ENCODE assay signal across 25 cellular contexts in genomic region chr15:48603922-48604321, GRCh38. TPM values are rescaled to one million over a fixed set of nuclear protein-coding genes. Genes with fewer than 3 reads are reported as not detected.
DNase-seq lines count a peak whose midpoint lies in the region; ATAC-seq and TF ChIP-seq lines count a peak whose summit lies in the region.
"Had no signal": no experiment of that assay in that cellular context is flagged by ENCODE, and none has a peak within 500 bp of the region (broad histone marks: within the 10 kb centered on the region; RNA-seq: fewer than 3 reads in every experiment).

No MANE protein-coding gene starts in this region.

- H4K20me1 ChIP-seq in MM.1S (ENCODE audit: insufficient read depth, low read length) (no peaks in the 10 kb centered on the region), smooth muscle cell (ENCODE audit: low read depth) (no peaks in the 10 kb centered on the region)

- H3K27me3 ChIP-seq in MM.1S (replicated peaks; ENCODE audit: insufficient read depth, low read length): no peaks in the 10 kb centered on the region
- no peaks in the 10 kb centered on the region for H3K27me3 ChIP-seq in adipocyte (replicated peaks; ENCODE audit: control insufficient read depth, insufficient read depth, low read length)
- H3K27me3 ChIP-seq in smooth muscle cell (ENCODE audit: low read depth): no peaks in the 10 kb centered on the region
- H3K27me3 ChIP-seq: colonic mucosa had no signal

- no peaks in the 10 kb centered on the region for H3F3A ChIP-seq in MM.1S (ENCODE audit: insufficient read depth, low read length)
- H3F3A ChIP-seq in smooth muscle cell (ENCODE audit: low read depth): peaks cover 26% of the 10 kb centered on the region

- H3K4me2 ChIP-seq in MM.1S (ENCODE audit: low read depth, low read length): peak overlapping the region; percentile 39
- peak overlapping the region; percentile 77 for H3K4me2 ChIP-seq in smooth muscle cell

- H3K79me2 ChIP-seq in MM.1S (ENCODE audit: low read length) (no peaks in the 10 kb centered on the region), smooth muscle cell (ENCODE audit: low read depth) (peaks cover 26% of the 10 kb centered on the region)
- H3K79me2 ChIP-seq: parathyroid adenoma had no signal

- H3K27me3 Mint-ChIP-seq in naive thymus-derived CD8-positive, alpha-beta T cell: peaks cover 0 to 12% (median 0%) of the 10 kb centered on the region in 5 donors
- H3K27me3 Mint-ChIP-seq: stimulated activated memory B cell treated with anti-CD40 and anti-IgM and Interleukin-4, amounts not matched to agents 10 μg/mL and 1 μg/mL and 100 μg/mL, for 72 hours had no signal

- H2AFZ ChIP-seq in MM.1S (ENCODE audit: low read length) (no peak overlapping the region), smooth muscle cell (ENCODE audit: low read depth) (no peak overlapping the region)
- H2AFZ ChIP-seq: parathyroid adenoma had no signal

- no peaks in the 10 kb centered on the region for H3K4me1 Mint-ChIP-seq in naive thymus-derived CD8-positive, alpha-beta T cell
- H3K4me1 Mint-ChIP-seq: CD14-positive monocyte; stimulated activated memory B cell treated with anti-CD40 and anti-IgM and Interleukin-4, amounts not matched to agents 10 μg/mL and 1 μg/mL and 100 μg/mL, for 72 hours had no signal

- H3K9me3 ChIP-seq in MM.1S (replicated peaks; ENCODE audit: insufficient read depth, low read length) (no peaks in the 10 kb centered on the region), adipocyte (ENCODE audit: control insufficient read depth, low read length) (no peaks in the 10 kb centered on the region), smooth muscle cell (replicated peaks; ENCODE audit: low read depth) (no peaks in the 10 kb centered on the region)
- H3K9me3 ChIP-seq: colonic mucosa, esophagus squamous epithelium had no signal

- peaks cover 0 to 4% (median 0%) of the 10 kb centered on the region in 9 donors for H3K9me3 Mint-ChIP-seq in naive thymus-derived CD8-positive, alpha-beta T cell
- H3K9me3 Mint-ChIP-seq: activated naive CD4-positive, alpha-beta T cell treated with anti-CD3 and anti-CD28 coated beads for 36 hours; activated T-helper 1 cell treated with anti-CD3 and anti-CD28 coated beads, Interleukin-12 subunit alpha, Interleukin-12 subunit beta, Interleukin-2, Interleukin-4 antibody, amounts not matched to agents 30 ng/mL and 10 ng/mL and 1 ng/mL, durations not matched to agents 14 hours and 24 hours and 36 hours had no signal

- no peak for DNase-seq in MM.1S
- DNase-seq in adipocyte (ENCODE audit: low read depth): peak; percentile 39
- peak; percentile 38 for DNase-seq in fibroblast of pulmonary artery (ENCODE audit: low read depth)
- DNase-seq in smooth muscle cell (lab: John Stamatoyannopoulos, UW; ENCODE audit: unreplicated experiment): no peak
- DNase-seq in naive thymus-derived CD8-positive, alpha-beta T cell: no peak
- DNase-seq: activated CD4-positive, alpha-beta T cell treated with anti-CD3 and anti-CD28 coated beads, Interleukin-2, amount 50 U/mL, for 4 hours; activated CD8-positive, alpha-beta memory T cell treated with anti-CD3 and anti-CD28 coated beads, Interleukin-2, amount 50 U/mL, for 4 hours; activated naive CD4-positive, alpha-beta T cell treated with anti-CD3 and anti-CD28 coated beads for 36 hours; Calu3; colonic mucosa; DND-41; esophagus squamous epithelium; NCI-H510A treated with DMSO at 0.1 percent for 48 hours; PC-3; SHP77 treated with DMSO at 0.1 percent for 48 hours; stimulated activated CD4-positive, alpha-beta T cell treated with anti-CD3 and anti-CD28 coated beads, Interleukin-12 subunit alpha, Interleukin-12 subunit beta, amount 100 ng/mL, for 4 hours; stimulated activated CD4-positive, alpha-beta T cell treated with anti-CD3 and anti-CD28 coated beads, Interleukin-4, amount 100 ng/mL, for 4 hours; T1000 had no signal

- H3K27ac Mint-ChIP-seq in naive thymus-derived CD8-positive, alpha-beta T cell: no peak overlapping the region
- H3K27ac Mint-ChIP-seq: activated naive CD4-positive, alpha-beta T cell treated with anti-CD3 and anti-CD28 coated beads for 36 hours; activated T-helper 1 cell treated with anti-CD3 and anti-CD28 coated beads, Interleukin-12 subunit alpha, Interleukin-12 subunit beta, Interleukin-2, Interleukin-4 antibody, amounts not matched to agents 30 ng/mL and 10 ng/mL and 1 ng/mL, durations not matched to agents 14 hours and 24 hours and 36 hours; CD14-positive monocyte; stimulated activated memory B cell treated with anti-CD40 and anti-IgM and Interleukin-4, amounts not matched to agents 10 μg/mL and 1 μg/mL and 100 μg/mL, for 72 hours; WTC11 had no signal

- H3K27ac ChIP-seq in MM.1S (ENCODE audit: low read length) (peak overlapping the region; percentile 32; the same call in 1 of the 2 replicates), smooth muscle cell (ENCODE audit: low read depth) (peak overlapping the region; percentile 96)
- H3K27ac ChIP-seq: colonic mucosa, parathyroid adenoma had no signal

- H3K36me3 ChIP-seq in MM.1S (replicated peaks; ENCODE audit: insufficient read depth, low read length) (no peaks in the 10 kb centered on the region), adipocyte (ENCODE audit: control insufficient read depth, insufficient read depth, low read length, severe bottlenecking) (peaks cover 66% of the 10 kb centered on the region), smooth muscle cell (ENCODE audit: low read depth) (peaks cover 27% of the 10 kb centered on the region)
- H3K36me3 ChIP-seq: colonic mucosa had no signal

- WGBS in smooth muscle cell (ENCODE audit: low lambda C conversion rate): 61% methylated on average over 3 of the region's 3 CpGs

- POLR2A ChIA-PET in naive thymus-derived CD8-positive, alpha-beta T cell (lab: Charles Lee): no interaction called here

- no peak for ATAC-seq in naive thymus-derived CD8-positive, alpha-beta T cell
- no peak for ATAC-seq in activated CD4-positive, CD25-positive, alpha-beta regulatory T cell treated with anti-CD3 and anti-CD28 coated beads, Interleukin-2, amount 50 U/mL, for 24 hours
- no peak for ATAC-seq in HG02973 (IDR thresholded peaks at IDR 0.05; ENCODE audit: unreplicated experiment)
- ATAC-seq: stimulated activated memory B cell treated with anti-CD40 and anti-IgM and Interleukin-4, amounts not matched to agents 10 μg/mL and 1 μg/mL and 100 μg/mL, for 72 hours had no signal

- H3K4me1 ChIP-seq in MM.1S (ENCODE audit: low read length) (peaks cover 14% of the 10 kb centered on the region; the same call in 1 of the 2 replicates), adipocyte (ENCODE audit: control insufficient read depth, insufficient read depth, low read length) (peaks cover 40% of the 10 kb centered on the region), smooth muscle cell (ENCODE audit: low read depth) (peaks cover 31% of the 10 kb centered on the region)
- H3K4me1 ChIP-seq: colonic mucosa, parathyroid adenoma had no signal

- no peaks in the 10 kb centered on the region for H3K9me2 ChIP-seq in MM.1S (replicated peaks; ENCODE audit: insufficient read depth, low read length)

- no peak overlapping the region for H3K9ac ChIP-seq in MM.1S (ENCODE audit: low read length)
- H3K9ac ChIP-seq in adipocyte (ENCODE audit: low read length): no peak overlapping the region
- H3K9ac ChIP-seq in smooth muscle cell (ENCODE audit: low read depth): peak overlapping the region; percentile 60
- H3K9ac ChIP-seq: parathyroid adenoma had no signal

- H3K4me3 ChIP-seq in MM.1S (ENCODE audit: low read length) (no peak overlapping the region), adipocyte (ENCODE audit: low read length) (no peak overlapping the region), fibroblast of pulmonary artery (replicated peaks; ENCODE audit: low read depth, low read length) (no peak overlapping the region), smooth muscle cell (no peak overlapping the region)
- H3K4me3 ChIP-seq: colonic mucosa, esophagus squamous epithelium had no signal

- H3K36me3 Mint-ChIP-seq in naive thymus-derived CD8-positive, alpha-beta T cell: no peaks in the 10 kb centered on the region
- H3K36me3 Mint-ChIP-seq: CD14-positive monocyte; stimulated activated memory B cell treated with anti-CD40 and anti-IgM and Interleukin-4, amounts not matched to agents 10 μg/mL and 1 μg/mL and 100 μg/mL, for 72 hours; WTC11 had no signal

- no peak for TF ChIP-seq CTCF in MM.1S (IDR thresholded peaks at IDR 0.05; ENCODE audit: low read length)
- TF ChIP-seq CTCF in fibroblast of pulmonary artery (IDR thresholded peaks at IDR 0.05; ENCODE audit: low read length, missing control alignments): no peak
- no peak for TF ChIP-seq CTCF in smooth muscle cell (IDR thresholded peaks at IDR 0.05; ENCODE audit: borderline replicate concordance, insufficient read depth, poor library complexity, severe bottlenecking)

- H3K4me3 Mint-ChIP-seq in naive thymus-derived CD8-positive, alpha-beta T cell: no peak overlapping the region
- H3K4me3 Mint-ChIP-seq: activated naive CD4-positive, alpha-beta T cell treated with anti-CD3 and anti-CD28 coated beads for 36 hours; activated T-helper 1 cell treated with anti-CD3 and anti-CD28 coated beads, Interleukin-12 subunit alpha, Interleukin-12 subunit beta, Interleukin-2, Interleukin-4 antibody, amounts not matched to agents 30 ng/mL and 10 ng/mL and 1 ng/mL, durations not matched to agents 14 hours and 24 hours and 36 hours; CD14-positive monocyte; stimulated activated memory B cell treated with anti-CD40 and anti-IgM and Interleukin-4, amounts not matched to agents 10 μg/mL and 1 μg/mL and 100 μg/mL, for 72 hours; WTC11 had no signal

RNA-seq across cellular contexts. Expression of gene FBN1, which starts 41.6 kb away (rescaled TPM):
- total RNA-seq in smooth muscle cell: 330 and 455 TPM in 2 replicates
- polyA plus RNA-seq in smooth muscle cell: 97.3 and 137 TPM in 2 replicates
- under 1 TPM; 0.08 to 0.21 TPM for total RNA-seq in naive thymus-derived CD8-positive, alpha-beta T cell
- under 1 TPM in 1 of 3 donors, not detected in 2; 0.01 TPM for polyA plus RNA-seq in naive thymus-derived CD8-positive, alpha-beta T cell
- polyA plus RNA-seq: CD14-positive monocyte had no signal

Comparison
In these comparisons a context has a peak if more than half of its experiments do, and no peak if none do; other contexts are left out.
1. DNase-seq: peak in adipocyte (single experiment) and fibroblast of pulmonary artery (single experiment); none in MM.1S (single experiment), smooth muscle cell (single experiment) and naive thymus-derived CD8-positive, alpha-beta T cell (0 of 10).
2. RNA of gene FBN1, which starts 41.6 kb away (total RNA-seq): 330 to 455 TPM in smooth muscle cell; 0.08 to 0.21 TPM in naive thymus-derived CD8-positive, alpha-beta T cell; every median in the first group is over 100 times any median in the second.